ENCODE assay signal across 9 cellular contexts in genomic region chr2:84486436-84487115, GRCh38. TPM values are rescaled to one million over a fixed set of nuclear protein-coding genes. Genes with fewer than 3 reads are reported as not detected.
DNase-seq lines count a peak whose midpoint lies in the region; ATAC-seq and TF ChIP-seq lines count a peak whose summit lies in the region.
"Had no signal": no experiment of that assay in that cellular context is flagged by ENCODE, and none has a peak within 500 bp of the region (broad histone marks: within the 10 kb centered on the region; RNA-seq: fewer than 3 reads in every experiment).

No MANE protein-coding gene starts in this region.

- peak overlapping the region; percentile 1 for H3K4me2 ChIP-seq in neural progenitor cell

- no peak overlapping the region for H2AFZ ChIP-seq in neural progenitor cell (replicated peaks)

- H3F3A ChIP-seq in neural progenitor cell (ENCODE audit: low read depth), result no peaks in the 10 kb centered on the region

- no peak overlapping the region for H3K27ac ChIP-seq in neural progenitor cell

- peak; percentile 92 for DNase-seq in DMS53 (lab: John Stamatoyannopoulos, UW)
- peak; percentile 84 for DNase-seq in NCI-H2107 treated with DMSO at 0.1 percent for 48 hours (lab: John Stamatoyannopoulos, UW; ENCODE audit: unreplicated experiment)
- peak; percentile 61 for DNase-seq in epithelial cell of proximal tubule (ENCODE audit: low read depth)
- DNase-seq in neural progenitor cell (ENCODE audit: low spot score), result no peak
- no peak for DNase-seq in NCI-H187 treated with DMSO at 0.1 percent for 48 hours (lab: John Stamatoyannopoulos, UW)

- no peaks in the 10 kb centered on the region for H3K27me3 ChIP-seq in neural progenitor cell

- no peaks in the 10 kb centered on the region for H4K20me1 ChIP-seq in neural progenitor cell (ENCODE audit: low read depth)

- H3K36me3 Mint-ChIP-seq in neural progenitor cell, result no peaks in the 10 kb centered on the region

- no peaks in the 10 kb centered on the region for H3K9me3 ChIP-seq in neural progenitor cell (ENCODE audit: low read depth)

- H3K4me3 Mint-ChIP-seq in neural progenitor cell, result no peak overlapping the region

- TF ChIP-seq CTCF in epithelial cell of proximal tubule (conservative IDR thresholded peaks at IDR 0.05; ENCODE audit: low read depth, low read length), result no peak
- TF ChIP-seq CTCF in neural progenitor cell (IDR thresholded peaks at IDR 0.05), result no peak

- H3K27ac Mint-ChIP-seq in neural progenitor cell, result no peak overlapping the region

- H3K9ac ChIP-seq in neural progenitor cell, result no peak overlapping the region

- H3K27me3 Mint-ChIP-seq in neural progenitor cell (ENCODE audit: insufficient read depth, low read depth), result peaks cover 5% of the 10 kb centered on the region

- ATAC-seq in HG03460 (IDR thresholded peaks at IDR 0.05; ENCODE audit: unreplicated experiment) (no peak), HG02981 (IDR thresholded peaks at IDR 0.05; ENCODE audit: unreplicated experiment) (no peak), HG02623 (IDR thresholded peaks at IDR 0.05; ENCODE audit: unreplicated experiment) (no peak)

- peaks cover 11% of the 10 kb centered on the region for H3K4me1 ChIP-seq in neural progenitor cell

- H3K79me2 ChIP-seq in neural progenitor cell (ENCODE audit: low read depth), result no peaks in the 10 kb centered on the region

- H3K4me3 ChIP-seq in epithelial cell of proximal tubule (ENCODE audit: low read depth, low read length), result no peak overlapping the region
- H3K4me3 ChIP-seq in neural progenitor cell, result no peak overlapping the region

- H3K4me1 Mint-ChIP-seq in neural progenitor cell, result peaks cover 13% of the 10 kb centered on the region

- no peaks in the 10 kb centered on the region for H3K36me3 ChIP-seq in neural progenitor cell

- H3K9me3 Mint-ChIP-seq in neural progenitor cell, result no peaks in the 10 kb centered on the region

RNA-seq across cellular contexts. Expression of gene SUCLG1, which starts 27.5 kb away (rescaled TPM):
- 52.6 and 78.4 TPM in 2 replicates for total RNA-seq in epithelial cell of proximal tubule
- total RNA-seq in neural progenitor cell (ENCODE audit: low replicate concordance), result 29.7 and 40.2 TPM in 2 replicates

RNA-seq across cellular contexts. Expression of gene DNAH6, which starts 29.7 kb away (rescaled TPM):
- total RNA-seq in epithelial cell of proximal tubule (0.14 and 0.52 TPM in 2 replicates), neural progenitor cell (ENCODE audit: low replicate concordance) (1.2 and 2.6 TPM in 2 replicates)
- total RNA-seq: pulmonary artery endothelial cell had no signal

Comparison
In these comparisons a context has a peak if more than half of its experiments do, and no peak if none do; other contexts are left out.
1. DNase-seq: peak in DMS53 (single experiment), NCI-H2107 treated with DMSO at 0.1 percent for 48 hours (single experiment) and epithelial cell of proximal tubule (single experiment); none in neural progenitor cell (single experiment) and NCI-H187 treated with DMSO at 0.1 percent for 48 hours (single experiment).